Comparison of ENCODE assay signal across 1 cellular context in the genomic region with DNA sequence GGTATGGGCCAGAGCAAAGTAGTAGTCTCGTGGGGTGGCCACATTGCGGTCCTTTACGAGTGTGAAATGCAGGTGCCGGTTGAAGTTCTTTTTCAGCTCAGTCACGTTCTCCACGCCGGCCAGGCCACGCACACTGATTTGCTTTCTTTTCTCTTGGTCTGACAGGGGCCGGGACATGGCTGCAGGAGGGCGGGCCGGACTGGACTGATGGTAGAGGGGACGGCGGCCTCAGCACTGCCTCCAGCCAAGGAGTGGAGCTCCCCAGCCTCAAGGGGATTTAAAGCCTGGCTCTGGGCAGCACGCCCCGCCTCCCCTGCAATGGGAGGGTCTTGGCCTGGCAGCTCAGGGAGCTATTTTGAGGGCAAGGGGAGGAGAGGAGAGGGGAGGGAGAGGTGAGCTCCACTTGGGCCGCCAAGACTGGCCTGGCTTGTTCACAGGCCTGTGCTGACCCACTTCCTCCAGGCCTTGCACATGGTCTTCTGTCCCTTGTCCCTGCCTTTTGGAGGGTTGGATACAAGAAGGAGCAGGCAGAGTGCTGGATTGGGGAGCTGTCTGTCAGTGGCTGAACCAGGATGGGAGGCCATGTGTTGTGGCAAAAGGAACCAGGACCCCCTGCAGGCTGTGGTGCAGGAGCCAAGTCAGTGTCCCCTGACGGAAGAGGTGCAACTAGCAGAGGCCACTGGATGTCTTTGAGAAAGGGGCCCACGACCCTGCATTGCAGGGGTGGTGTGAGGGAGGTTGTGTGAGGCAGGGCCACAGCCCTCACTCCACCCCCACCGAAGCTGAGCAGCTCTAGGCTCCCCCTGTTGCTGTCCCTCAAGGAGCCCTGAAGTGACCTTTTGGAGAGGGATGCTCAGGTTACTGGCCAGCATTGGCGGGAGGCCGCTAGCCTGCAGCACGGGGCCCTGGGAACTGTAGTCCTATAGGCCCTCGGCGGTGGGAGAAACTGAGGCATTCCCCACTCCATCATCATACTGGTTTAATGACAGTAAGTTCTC.
TF ChIP-seq lines count a peak whose summit lies in the region.

A gene (minus strand): TSS at position 253 of the 998 bp plus-strand sequence. CDS start 76 bp downstream, at position 177.

TF ChIP-seq in HepG2, 621 proteins besides CTCF, POLR2A, EP300 and RAD21 (continued from another document):
- TF ChIP-seq POLR2G (IDR thresholded peaks at IDR 0.05; ENCODE audit: low read depth, low read length) (0 out of 2 replicates have a peak, but pooled peaks have one; percentile 9), ZNF766 (CRISPR knock-in tag; IDR thresholded peaks at IDR 0.05; ENCODE audit: borderline replicate concordance) (no peak), NCOA1 (CRISPR knock-in tag; IDR thresholded peaks at IDR 0.05) (no peak), HMG20A (CRISPR knock-in tag; IDR thresholded peaks at IDR 0.05; ENCODE audit: borderline replicate concordance) (no peak), AGO2 (optimal IDR thresholded peaks at IDR 0.05; ENCODE audit: low read depth, low read length) (peak; percentile 63), AGO1 (IDR thresholded peaks at IDR 0.05; ENCODE audit: low read depth, low read length, poor library complexity, severe bottlenecking) (peak; percentile 91), ZNF501 (CRISPR knock-in tag; IDR thresholded peaks at IDR 0.05) (0 out of 2 replicates have a peak, but pooled peaks have one; percentile 32), EED (CRISPR knock-in tag; IDR thresholded peaks at IDR 0.05) (0 out of 2 replicates have a peak, but pooled peaks have one; percentile 21), AKAP8 (CRISPR knock-in tag; IDR thresholded peaks at IDR 0.05) (no peak), ZNF781 (CRISPR knock-in tag; IDR thresholded peaks at IDR 0.05; ENCODE audit: borderline replicate concordance, not compliant biosample characterization) (no peak), U2AF2 (IDR thresholded peaks at IDR 0.05; ENCODE audit: low read depth, low read length) (no peak), ZNF891 (CRISPR knock-in tag; IDR thresholded peaks at IDR 0.05) (0 out of 2 replicates have a peak, but pooled peaks have one; percentile 47), ZNF263 (CRISPR knock-in tag; IDR thresholded peaks at IDR 0.05) (no peak), EHMT2 (IDR thresholded peaks at IDR 0.05; ENCODE audit: borderline replicate concordance, low read depth, low read length) (no peak), ZNF143 (CRISPR knock-in tag; IDR thresholded peaks at IDR 0.05) (peak; percentile 66), ZNF605 (CRISPR knock-in tag; IDR thresholded peaks at IDR 0.05) (0 out of 2 replicates have a peak, but pooled peaks have one; percentile 1), ZMYM2 (CRISPR knock-in tag; IDR thresholded peaks at IDR 0.05) (no peak), THAP11 (CRISPR knock-in tag; IDR thresholded peaks at IDR 0.05) (peak; percentile 62; the same call in 1 of the 2 replicates), KAT8 (CRISPR knock-in tag; IDR thresholded peaks at IDR 0.05) (no peak), KDM2A (CRISPR knock-in tag; IDR thresholded peaks at IDR 0.05; ENCODE audit: borderline replicate concordance, low read depth) (no peak), TBL1XR1 (IDR thresholded peaks at IDR 0.05; ENCODE audit: borderline replicate concordance, low read length, partially characterized antibody) (peak; percentile 18)
- TF ChIP-seq, protein P1, sequence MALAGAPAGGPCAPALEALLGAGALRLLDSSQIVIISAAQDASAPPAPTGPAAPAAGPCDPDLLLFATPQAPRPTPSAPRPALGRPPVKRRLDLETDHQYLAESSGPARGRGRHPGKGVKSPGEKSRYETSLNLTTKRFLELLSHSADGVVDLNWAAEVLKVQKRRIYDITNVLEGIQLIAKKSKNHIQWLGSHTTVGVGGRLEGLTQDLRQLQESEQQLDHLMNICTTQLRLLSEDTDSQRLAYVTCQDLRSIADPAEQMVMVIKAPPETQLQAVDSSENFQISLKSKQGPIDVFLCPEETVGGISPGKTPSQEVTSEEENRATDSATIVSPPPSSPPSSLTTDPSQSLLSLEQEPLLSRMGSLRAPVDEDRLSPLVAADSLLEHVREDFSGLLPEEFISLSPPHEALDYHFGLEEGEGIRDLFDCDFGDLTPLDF (CRISPR knock-in tag; IDR thresholded peaks at IDR 0.05): no peak
- TF ChIP-seq, protein P2, sequence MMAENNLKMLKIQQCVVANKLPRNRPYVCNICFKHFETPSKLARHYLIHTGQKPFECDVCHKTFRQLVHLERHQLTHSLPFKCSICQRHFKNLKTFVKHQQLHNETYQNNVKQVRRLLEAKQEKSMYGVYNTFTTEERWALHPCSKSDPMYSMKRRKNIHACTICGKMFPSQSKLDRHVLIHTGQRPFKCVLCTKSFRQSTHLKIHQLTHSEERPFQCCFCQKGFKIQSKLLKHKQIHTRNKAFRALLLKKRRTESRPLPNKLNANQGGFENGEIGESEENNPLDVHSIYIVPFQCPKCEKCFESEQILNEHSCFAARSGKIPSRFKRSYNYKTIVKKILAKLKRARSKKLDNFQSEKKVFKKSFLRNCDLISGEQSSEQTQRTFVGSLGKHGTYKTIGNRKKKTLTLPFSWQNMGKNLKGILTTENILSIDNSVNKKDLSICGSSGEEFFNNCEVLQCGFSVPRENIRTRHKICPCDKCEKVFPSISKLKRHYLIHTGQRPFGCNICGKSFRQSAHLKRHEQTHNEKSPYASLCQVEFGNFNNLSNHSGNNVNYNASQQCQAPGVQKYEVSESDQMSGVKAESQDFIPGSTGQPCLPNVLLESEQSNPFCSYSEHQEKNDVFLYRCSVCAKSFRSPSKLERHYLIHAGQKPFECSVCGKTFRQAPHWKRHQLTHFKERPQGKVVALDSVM (CRISPR knock-in tag; IDR thresholded peaks at IDR 0.05): no peak
- TF ChIP-seq, protein P3, sequence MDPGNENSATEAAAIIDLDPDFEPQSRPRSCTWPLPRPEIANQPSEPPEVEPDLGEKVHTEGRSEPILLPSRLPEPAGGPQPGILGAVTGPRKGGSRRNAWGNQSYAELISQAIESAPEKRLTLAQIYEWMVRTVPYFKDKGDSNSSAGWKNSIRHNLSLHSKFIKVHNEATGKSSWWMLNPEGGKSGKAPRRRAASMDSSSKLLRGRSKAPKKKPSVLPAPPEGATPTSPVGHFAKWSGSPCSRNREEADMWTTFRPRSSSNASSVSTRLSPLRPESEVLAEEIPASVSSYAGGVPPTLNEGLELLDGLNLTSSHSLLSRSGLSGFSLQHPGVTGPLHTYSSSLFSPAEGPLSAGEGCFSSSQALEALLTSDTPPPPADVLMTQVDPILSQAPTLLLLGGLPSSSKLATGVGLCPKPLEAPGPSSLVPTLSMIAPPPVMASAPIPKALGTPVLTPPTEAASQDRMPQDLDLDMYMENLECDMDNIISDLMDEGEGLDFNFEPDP (CRISPR knock-in tag; conservative IDR thresholded peaks at IDR 0.05): no peak
- TF ChIP-seq, protein P4, sequence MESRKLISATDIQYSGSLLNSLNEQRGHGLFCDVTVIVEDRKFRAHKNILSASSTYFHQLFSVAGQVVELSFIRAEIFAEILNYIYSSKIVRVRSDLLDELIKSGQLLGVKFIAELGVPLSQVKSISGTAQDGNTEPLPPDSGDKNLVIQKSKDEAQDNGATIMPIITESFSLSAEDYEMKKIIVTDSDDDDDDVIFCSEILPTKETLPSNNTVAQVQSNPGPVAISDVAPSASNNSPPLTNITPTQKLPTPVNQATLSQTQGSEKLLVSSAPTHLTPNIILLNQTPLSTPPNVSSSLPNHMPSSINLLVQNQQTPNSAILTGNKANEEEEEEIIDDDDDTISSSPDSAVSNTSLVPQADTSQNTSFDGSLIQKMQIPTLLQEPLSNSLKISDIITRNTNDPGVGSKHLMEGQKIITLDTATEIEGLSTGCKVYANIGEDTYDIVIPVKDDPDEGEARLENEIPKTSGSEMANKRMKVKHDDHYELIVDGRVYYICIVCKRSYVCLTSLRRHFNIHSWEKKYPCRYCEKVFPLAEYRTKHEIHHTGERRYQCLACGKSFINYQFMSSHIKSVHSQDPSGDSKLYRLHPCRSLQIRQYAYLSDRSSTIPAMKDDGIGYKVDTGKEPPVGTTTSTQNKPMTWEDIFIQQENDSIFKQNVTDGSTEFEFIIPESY (CRISPR knock-in tag; IDR thresholded peaks at IDR 0.05): peak; percentile 97
- TF ChIP-seq, protein P5, sequence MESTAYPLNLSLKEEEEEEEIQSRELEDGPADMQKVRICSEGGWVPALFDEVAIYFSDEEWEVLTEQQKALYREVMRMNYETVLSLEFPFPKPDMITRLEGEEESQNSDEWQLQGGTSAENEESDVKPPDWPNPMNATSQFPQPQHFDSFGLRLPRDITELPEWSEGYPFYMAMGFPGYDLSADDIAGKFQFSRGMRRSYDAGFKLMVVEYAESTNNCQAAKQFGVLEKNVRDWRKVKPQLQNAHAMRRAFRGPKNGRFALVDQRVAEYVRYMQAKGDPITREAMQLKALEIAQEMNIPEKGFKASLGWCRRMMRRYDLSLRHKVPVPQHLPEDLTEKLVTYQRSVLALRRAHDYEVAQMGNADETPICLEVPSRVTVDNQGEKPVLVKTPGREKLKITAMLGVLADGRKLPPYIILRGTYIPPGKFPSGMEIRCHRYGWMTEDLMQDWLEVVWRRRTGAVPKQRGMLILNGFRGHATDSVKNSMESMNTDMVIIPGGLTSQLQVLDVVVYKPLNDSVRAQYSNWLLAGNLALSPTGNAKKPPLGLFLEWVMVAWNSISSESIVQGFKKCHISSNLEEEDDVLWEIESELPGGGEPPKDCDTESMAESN (CRISPR knock-in tag; conservative IDR thresholded peaks at IDR 0.05): no peak
